Comparison of ENCODE assay signal across 21 cellular contexts in genomic region chr7:53602817-53603418, GRCh38.
DNase-seq lines count a peak whose midpoint lies in the region; FAIRE-seq lines count a peak whose summit lies in the region.
"Had no signal": no experiment of that assay in that cellular context is flagged by ENCODE, and none has a peak within 500 bp of the region (broad histone marks: within the 10 kb centered on the region; RNA-seq: fewer than 3 reads in every experiment).

No MANE protein-coding gene starts in this region.

- DNase-seq in DMS 273 (lab: John Stamatoyannopoulos, UW; ENCODE audit: unreplicated experiment) (peak; percentile 11), DMS 273 treated with DMSO at 0.1 percent for 48 hours (lab: John Stamatoyannopoulos, UW) (no peak), T1000 (lab: John Stamatoyannopoulos, UW) (peak; percentile 60), kidney glomerular epithelial cell (lab: John Stamatoyannopoulos, UW) (peak; percentile 5), urothelium cell line (ENCODE audit: low spot score) (peak; percentile 72), NCI-H1105 treated with DMSO at 0.1 percent for 48 hours (lab: John Stamatoyannopoulos, UW) (no peak), mucosa of gallbladder (ENCODE audit: low spot score) (no peak), GM19239 (ENCODE audit: insufficient read length, low spot score) (no peak)
- DNase-seq: activated CD4-positive, alpha-beta T cell treated with anti-CD3 and anti-CD28 coated beads for 48 hours; activated CD8-positive, alpha-beta memory T cell treated with anti-CD3 and anti-CD28 coated beads, Interleukin-2, amount 50 U/mL, for 4 hours; activated naive CD8-positive, alpha-beta T cell treated with anti-CD3 and anti-CD28 coated beads, Interleukin-2, amount 10 ng/mL, durations not matched to agents 7 days and 5 days; COR-L47; effector memory CD8-positive, alpha-beta T cell; heart right ventricle; Karpas-422; naive B cell; NCI-H1105; NCI-H524 treated with DMSO at 0.1 percent for 48 hours; SHP77 treated with DMSO at 0.1 percent for 48 hours; T-cell; thyroid gland had no signal

- FAIRE-seq in urothelium cell line (lab: Jason Lieb, UNC) = no peak
- FAIRE-seq in GM19239 (lab: Jason Lieb, UNC) = no peak

Comparison
In these comparisons a context has a peak if more than half of its experiments do, and no peak if none do; other contexts are left out.
1. DNase-seq: peak in DMS 273 (single experiment), T1000 (single experiment), kidney glomerular epithelial cell (single experiment) and urothelium cell line (single experiment); none in DMS 273 treated with DMSO at 0.1 percent for 48 hours (single experiment), NCI-H1105 treated with DMSO at 0.1 percent for 48 hours (single experiment), mucosa of gallbladder (single experiment) and GM19239 (single experiment).